In genomic region chr3:139288266-139288821, GRCh38 we compare ENCODE assay signal across 15 cellular contexts. TPM values are rescaled to one million over a fixed set of nuclear protein-coding genes. Genes with fewer than 3 reads are reported as not detected.
DNase-seq lines count a peak whose midpoint lies in the region; ATAC-seq and TF ChIP-seq lines count a peak whose summit lies in the region.
"Had no signal": no experiment of that assay in that cellular context is flagged by ENCODE, and none has a peak within 500 bp of the region (broad histone marks: within the 10 kb centered on the region; RNA-seq: fewer than 3 reads in every experiment).

No MANE protein-coding gene starts in this region.

- H3K4me3 ChIP-seq in AG04450 (ENCODE audit: low read depth, low read length) (no peak overlapping the region), Loucy (ENCODE audit: low read length, poor library complexity, severe bottlenecking) (no peak overlapping the region), brain microvascular endothelial cell (ENCODE audit: low read depth, low read length) (no peak overlapping the region)
- H3K4me3 ChIP-seq: lung had no signal

- CTCF ChIA-PET in AG04450 (lab: Charles Lee): interaction anchor here (1.1 to 1.4 kb wide), 3 partner anchors 11 to 176 kb away, joined by 4 to 5 read pairs (median 5); no protein-coding TSS in a partner anchor

- H3K4me3 Mint-ChIP-seq in mesothelial cell of epicardium: no peak overlapping the region
- H3K4me3 Mint-ChIP-seq in effector memory CD8-positive, alpha-beta T cell: no peak overlapping the region
- H3K4me3 Mint-ChIP-seq: nephron had no signal

- H3K27me3 Mint-ChIP-seq in mesothelial cell of epicardium (ENCODE audit: low read depth): peaks cover 4% of the 10 kb centered on the region
- H3K27me3 Mint-ChIP-seq in effector memory CD8-positive, alpha-beta T cell: peaks cover 0 to 7% of the 10 kb centered on the region in 2 donors

- H3K9me3 ChIP-seq in AG04450 (ENCODE audit: control insufficient read depth, insufficient read depth, low read length) (no peaks in the 10 kb centered on the region), Loucy (ENCODE audit: insufficient read depth, low read depth, low read length) (no peaks in the 10 kb centered on the region)

- H3K36me3 ChIP-seq in Loucy (ENCODE audit: insufficient read depth, low read length): no peaks in the 10 kb centered on the region
- no peaks in the 10 kb centered on the region for H3K36me3 ChIP-seq in brain microvascular endothelial cell (replicated peaks)

- no peaks in the 10 kb centered on the region for H3K36me3 Mint-ChIP-seq in mesothelial cell of epicardium
- H3K36me3 Mint-ChIP-seq in effector memory CD8-positive, alpha-beta T cell (ENCODE audit: insufficient read depth): peaks cover 2% of the 10 kb centered on the region
- no peaks in the 10 kb centered on the region for H3K36me3 Mint-ChIP-seq in activated naive CD4-positive, alpha-beta T cell treated with anti-CD3 and anti-CD28 coated beads, Interleukin-2, amount 50 U/mL, for 72 hours

- POLR2A ChIA-PET in AG04450 (lab: Yijun Ruan, JAX): no interaction called here

- no peaks in the 10 kb centered on the region for H4K20me1 ChIP-seq in Loucy (ENCODE audit: insufficient read depth, low read length, poor library complexity, severe bottlenecking)

- no peaks in the 10 kb centered on the region for H3K79me2 ChIP-seq in Loucy (ENCODE audit: insufficient read depth, low read length)

- no peak overlapping the region for H3K27ac Mint-ChIP-seq in mesothelial cell of epicardium
- no peak overlapping the region for H3K27ac Mint-ChIP-seq in effector memory CD8-positive, alpha-beta T cell
- H3K27ac Mint-ChIP-seq in activated naive CD4-positive, alpha-beta T cell treated with anti-CD3 and anti-CD28 coated beads, Interleukin-2, amount 50 U/mL, for 72 hours: peak overlapping the region in 1 of 2 donors; percentile 14
- H3K27ac Mint-ChIP-seq: nephron had no signal

- no peaks in the 10 kb centered on the region for H3F3A ChIP-seq in Loucy (ENCODE audit: low read depth)

- H3K9me3 Mint-ChIP-seq in mesothelial cell of epicardium: no peaks in the 10 kb centered on the region
- no peaks in the 10 kb centered on the region for H3K9me3 Mint-ChIP-seq in effector memory CD8-positive, alpha-beta T cell
- no peaks in the 10 kb centered on the region for H3K9me3 Mint-ChIP-seq in activated naive CD4-positive, alpha-beta T cell treated with anti-CD3 and anti-CD28 coated beads, Interleukin-2, amount 50 U/mL, for 72 hours
- H3K9me3 Mint-ChIP-seq: nephron had no signal

- H3K4me2 ChIP-seq in Loucy (ENCODE audit: low read depth, low read length, poor library complexity, severe bottlenecking): no peak overlapping the region

- no peak overlapping the region for H3K9ac ChIP-seq in Loucy (ENCODE audit: low read depth, low read length, poor library complexity, severe bottlenecking)

- H3K4me1 Mint-ChIP-seq in mesothelial cell of epicardium: peaks cover 5% of the 10 kb centered on the region
- no peaks in the 10 kb centered on the region for H3K4me1 Mint-ChIP-seq in effector memory CD8-positive, alpha-beta T cell (ENCODE audit: low read depth in 2 of 2)
- H3K4me1 Mint-ChIP-seq: nephron had no signal

- H2AFZ ChIP-seq in Loucy (ENCODE audit: low read length): no peak overlapping the region

- no peak for DNase-seq in AG04450 (ENCODE audit: low read depth, low spot score)
- no peak for DNase-seq in brain microvascular endothelial cell
- peak; percentile 70 for DNase-seq in islet precursor cell
- no peak for DNase-seq in iPS-NIHi7 (ENCODE audit: extremely low spot score)
- no peak for DNase-seq in mesothelial cell of epicardium (ENCODE audit: low spot score in 2 of 2, unreplicated experiment in 2 of 2)
- no peak for DNase-seq in effector memory CD8-positive, alpha-beta T cell
- DNase-seq in activated naive CD4-positive, alpha-beta T cell treated with anti-CD3 and anti-CD28 coated beads, Interleukin-2, amount 50 U/mL, for 72 hours (ENCODE audit: low spot score in 2 of 2): no peak
- DNase-seq: activated CD4-positive, alpha-beta T cell treated with anti-CD3 and anti-CD28 coated beads for 4 hours; NCI-H1694; NCI-H510A treated with DMSO at 0.1 percent for 48 hours; stimulated activated naive CD4-positive, alpha-beta T cell treated with Interleukin-2 at 50 U/mL for 16 hours; T-helper 1 cell had no signal

- in situ Hi-C loops in brain microvascular endothelial cell (cut with HindIII; ENCODE audit: low pct_ligation_motif_present, low sequenced_read_pairs): no loop called here

- no peaks in the 10 kb centered on the region for H3K9me2 ChIP-seq in Loucy (replicated peaks; ENCODE audit: low read depth, low read length)

- H3K27me3 ChIP-seq in AG04450 (ENCODE audit: control insufficient read depth, insufficient read depth, low read length) (no peaks in the 10 kb centered on the region), Loucy (ENCODE audit: insufficient read depth, low read length, poor library complexity, severe bottlenecking) (no peaks in the 10 kb centered on the region), brain microvascular endothelial cell (replicated peaks) (no peaks in the 10 kb centered on the region)

- TF ChIP-seq CTCF in AG04450 (IDR thresholded peaks at IDR 0.05; ENCODE audit: low read depth, low read length) (peak; percentile 29; the same call in 1 of the 2 replicates), Loucy (conservative IDR thresholded peaks at IDR 0.05; ENCODE audit: low read length) (peak; percentile 36; the same call in 1 of the 2 replicates), brain microvascular endothelial cell (IDR thresholded peaks at IDR 0.05; ENCODE audit: low read depth, low read length, missing control alignments) (peak; percentile 27), mesothelial cell of epicardium (IDR thresholded peaks at IDR 0.05; ENCODE audit: unreplicated experiment) (no peak)

- ATAC-seq in effector memory CD8-positive, alpha-beta T cell (replicated peaks): no peak
- ATAC-seq in activated naive CD4-positive, alpha-beta T cell treated with anti-CD3 and anti-CD28 coated beads, Interleukin-2, amount 50 U/mL, for 72 hours: no peak

- H3K4me1 ChIP-seq in Loucy (ENCODE audit: insufficient read depth, low read length, poor library complexity, severe bottlenecking): no peaks in the 10 kb centered on the region

- H3K27ac ChIP-seq in AG04450 (ENCODE audit: low read depth, low read length): no peak overlapping the region
- no peak overlapping the region for H3K27ac ChIP-seq in brain microvascular endothelial cell

RNA-seq across cellular contexts. Expression of gene MRPS22, which starts 55.5 kb away (rescaled TPM):
- 50.1 and 68.4 TPM in 2 replicates for polyA plus RNA-seq in AG04450 (2011; rRNA removed)
- 22.1 and 37.3 TPM in 2 replicates for polyA minus RNA-seq in AG04450 (2011; rRNA and poly(A)+ RNA removed)
- 34.2 to 36.3 TPM (median 34.6 TPM) in 3 replicates for total RNA-seq in mesothelial cell of epicardium
- total RNA-seq in activated naive CD4-positive, alpha-beta T cell treated with anti-CD3 and anti-CD28 coated beads, Interleukin-2, amount 50 U/mL, for 72 hours: 10 to 100 TPM; 58.8 to 97.8 TPM
